In genomic region chr11:133988686-133989410, GRCh38 we compare ENCODE assay signal across 1 cellular context.
TF ChIP-seq lines count a peak whose summit lies in the region.

No MANE protein-coding gene starts in this region.

TF ChIP-seq in IMR-90, 13 proteins besides CTCF, POLR2A, EP300 and RAD21:
- TF ChIP-seq MAZ (IDR thresholded peaks at IDR 0.05; ENCODE audit: borderline replicate concordance, low read depth, low read length) (no peak), BHLHE40 (IDR thresholded peaks at IDR 0.05; ENCODE audit: low read depth, low read length) (no peak), RCOR1 (IDR thresholded peaks at IDR 0.05; ENCODE audit: insufficient replicate concordance, low read length) (no peak), SMC3 (IDR thresholded peaks at IDR 0.05; ENCODE audit: low read depth, low read length) (no peak), NFE2L2 (IDR thresholded peaks at IDR 0.05; ENCODE audit: low read depth, low read length) (no peak), FOS (IDR thresholded peaks at IDR 0.05; ENCODE audit: low read depth, low read length) (no peak), MXI1 (IDR thresholded peaks at IDR 0.05; ENCODE audit: borderline replicate concordance, low read depth, low read length) (no peak), MAFK (IDR thresholded peaks at IDR 0.05; ENCODE audit: low read depth, low read length) (no peak), ELK1 (IDR thresholded peaks at IDR 0.05; ENCODE audit: borderline replicate concordance, low read depth, low read length) (no peak), CEBPB (IDR thresholded peaks at IDR 0.05; ENCODE audit: low read depth, low read length) (no peak), RFX5 (IDR thresholded peaks at IDR 0.05; ENCODE audit: low read depth, low read length) (no peak), CHD1 (IDR thresholded peaks at IDR 0.05; ENCODE audit: low read depth, low read length) (no peak), USF2 (IDR thresholded peaks at IDR 0.05; ENCODE audit: low read depth, low read length) (no peak)
